ENCODE assay signal across 28 cellular contexts in genomic region chr7:76062254-76062653, GRCh38.
"Had no signal": no experiment of that assay in that cellular context is flagged by ENCODE, and none has a peak within 500 bp of the region (broad histone marks: within the 10 kb centered on the region; RNA-seq: fewer than 3 reads in every experiment).

No MANE protein-coding gene starts in this region.

- H3K27ac Mint-ChIP-seq: activated T-helper 1 cell treated with anti-CD3 and anti-CD28 coated beads, Interleukin-12 subunit alpha, Interleukin-12 subunit beta, Interleukin-2, Interleukin-4 antibody, amounts not matched to agents 30 ng/mL and 10 ng/mL and 1 ng/mL, durations not matched to agents 14 hours and 24 hours and 36 hours; natural killer cell treated with Interleukin-12 subunit alpha and Interleukin-12 subunit beta and Interleukin-15 and Interleukin-18, amount 100 ng/mL, for 72 hours; T-helper 17 cell; WTC11 had no signal

- H3K4me1 Mint-ChIP-seq: central memory CD8-positive, alpha-beta T cell; stimulated activated naive B cell treated with anti-CD40 and anti-IgM and Interleukin-4, amounts not matched to agents 10 μg/mL and 1 μg/mL and 100 μg/mL, for 72 hours; WTC11 had no signal

- H3K4me3 ChIP-seq: gastrocnemius medialis, mucosa of descending colon, pancreas, prostate gland, sigmoid colon, suprapubic skin, tibial artery had no signal

- H3K27ac ChIP-seq: pancreas, prostate gland, sigmoid colon, suprapubic skin, tibial artery had no signal

- H3K4me3 Mint-ChIP-seq: activated T-helper 1 cell treated with anti-CD3 and anti-CD28 coated beads, Interleukin-12 subunit alpha, Interleukin-12 subunit beta, Interleukin-2, Interleukin-4 antibody, amounts not matched to agents 30 ng/mL and 10 ng/mL and 1 ng/mL, durations not matched to agents 14 hours and 24 hours and 36 hours; central memory CD8-positive, alpha-beta T cell; natural killer cell treated with Interleukin-12 subunit alpha and Interleukin-12 subunit beta and Interleukin-15 and Interleukin-18, amount 100 ng/mL, for 72 hours; stimulated activated naive B cell treated with anti-CD40 and anti-IgM and Interleukin-4, amounts not matched to agents 10 μg/mL and 1 μg/mL and 100 μg/mL, for 72 hours; T-helper 17 cell; WTC11 had no signal

- H3K9me3 ChIP-seq: gastrocnemius medialis, mucosa of descending colon, pancreas, prostate gland, sigmoid colon, suprapubic skin, tibial artery had no signal

- H3K9me3 Mint-ChIP-seq: activated naive CD4-positive, alpha-beta T cell treated with anti-CD3 and anti-CD28 coated beads, Interleukin-2, amount 50 U/mL, for 72 hours; activated T-helper 1 cell treated with anti-CD3 and anti-CD28 coated beads, Interleukin-12 subunit alpha, Interleukin-12 subunit beta, Interleukin-2, Interleukin-4 antibody, amounts not matched to agents 30 ng/mL and 10 ng/mL and 1 ng/mL, durations not matched to agents 14 hours and 24 hours and 36 hours; central memory CD8-positive, alpha-beta T cell; natural killer cell treated with Interleukin-12 subunit alpha and Interleukin-12 subunit beta and Interleukin-15 and Interleukin-18, amount 100 ng/mL, for 72 hours; stimulated activated naive B cell treated with anti-CD40 and anti-IgM and Interleukin-4, amounts not matched to agents 10 μg/mL and 1 μg/mL and 100 μg/mL, for 72 hours; WTC11 had no signal

- ATAC-seq: activated naive CD4-positive, alpha-beta T cell treated with anti-CD3 and anti-CD28 coated beads, Interleukin-2, amount 50 U/mL, for 72 hours; gastrocnemius medialis; left ventricle myocardium superior; natural killer cell treated with Interleukin-12 subunit alpha and Interleukin-12 subunit beta and Interleukin-15 and Interleukin-18, amount 100 ng/mL, for 72 hours; pancreas; stimulated activated naive B cell treated with anti-CD40 and anti-IgM and Interleukin-4, amounts not matched to agents 10 μg/mL and 1 μg/mL and 100 μg/mL, for 72 hours; T-helper 17 cell; WTC11 had no signal

- H3K27me3 ChIP-seq: gastrocnemius medialis, pancreas, sigmoid colon, suprapubic skin, tibial artery had no signal

- H3K27me3 Mint-ChIP-seq: central memory CD8-positive, alpha-beta T cell; natural killer cell treated with Interleukin-12 subunit alpha and Interleukin-12 subunit beta and Interleukin-15 and Interleukin-18, amount 100 ng/mL, for 72 hours; stimulated activated naive B cell treated with anti-CD40 and anti-IgM and Interleukin-4, amounts not matched to agents 10 μg/mL and 1 μg/mL and 100 μg/mL, for 72 hours; T-helper 17 cell had no signal

- DNase-seq: activated CD4-positive, alpha-beta T cell treated with anti-CD3 and anti-CD28 coated beads, Interleukin-2, amount 50 U/mL, for 1 hour; activated gamma-delta T cell treated with Interleukin-2 at 50 U/mL for 16 hours; activated T-cell treated with anti-CD3 and anti-CD28 coated beads, Interleukin-2, amount 50 U/mL, for 1 hour; dermis blood vessel endothelial cell; effector CD4-positive, alpha-beta T cell; erythroblast; gastrocnemius medialis; glutamatergic neuron; left ventricle myocardium superior; mucosa of descending colon; pancreas; retina; sigmoid colon; small intestine; stimulated activated CD4-positive, alpha-beta T cell treated with anti-CD3 and anti-CD28 coated beads, Interleukin-1b, Interleukin-23, amount 100 ng/mL, for 48 hours; stimulated activated CD4-positive, alpha-beta T cell treated with anti-CD3 and anti-CD28 coated beads, Interleukin-4, amount 100 ng/mL, for 4 hours; stimulated activated CD8-positive, alpha-beta memory T cell treated with anti-CD3 and anti-CD28 coated beads, Interleukin-4, amount 100 ng/mL, for 48 hours; stimulated activated naive B cell treated with anti-CD40 and anti-IgM and Interleukin-4, amounts not matched to agents 10 μg/mL and 1 μg/mL and 100 μg/mL, for 72 hours; T-helper 17 cell; T1000; tibial artery had no signal

- H3K4me1 ChIP-seq: prostate gland, tibial artery had no signal
